In genomic region chr7:151058766-151059361, GRCh38 we compare ENCODE assay signal across 1 cellular context.
TF ChIP-seq lines count a peak whose summit lies in the region.

No MANE protein-coding gene starts in this region.

TF ChIP-seq in H1, 55 proteins besides CTCF, POLR2A, EP300 and RAD21:
- peak; percentile 0 for TF ChIP-seq RNF2 (IDR thresholded peaks at IDR 0.05; ENCODE audit: borderline replicate concordance, low read depth, low read length, missing control alignments, poor library complexity, severe bottlenecking)
- no peak for TF ChIP-seq JUN (IDR thresholded peaks at IDR 0.05; ENCODE audit: low read depth, low read length)
- TF ChIP-seq ASH2L (IDR thresholded peaks at IDR 0.05; ENCODE audit: low read length): no peak
- no peak for TF ChIP-seq SIX5 (IDR thresholded peaks at IDR 0.05; ENCODE audit: low read depth, low read length)
